ENCODE assay signal across 8 cellular contexts in genomic region chr2:238573065-238573778, GRCh38.
DNase-seq lines count a peak whose midpoint lies in the region; ATAC-seq and TF ChIP-seq lines count a peak whose summit lies in the region.

No MANE protein-coding gene starts in this region.

- peak overlapping the region; percentile 43 for H2BK5ac ChIP-seq in neuronal stem cell (ENCODE audit: low read length)

- DNase-seq in DND-41 (peak; percentile 18), HK-2 (ENCODE audit: unreplicated experiment) (peak; percentile 13), MCF 10A (ENCODE audit: unreplicated experiment) (peak; percentile 21), neuronal stem cell (ENCODE audit: low spot score) (no peak), AML-193 (lab: John Stamatoyannopoulos, UW) (no peak), DMS114 treated with DMSO at 0.1 percent for 48 hours (lab: John Stamatoyannopoulos, UW; ENCODE audit: unreplicated experiment) (no peak), superior temporal gyrus (ENCODE audit: extremely low spot score) (no peak)

- H4K91ac ChIP-seq in neuronal stem cell (ENCODE audit: low read depth, low read length, poor library complexity), result no peak overlapping the region

- H2AK5ac ChIP-seq in neuronal stem cell (ENCODE audit: low read depth, low read length), result peak overlapping the region; percentile 30

- TF ChIP-seq CTCF in DND-41 (IDR thresholded peaks at IDR 0.05; ENCODE audit: borderline replicate concordance, extremely low read depth, low read length, poor library complexity, severe bottlenecking) (peak; percentile 82), MCF 10A (IDR thresholded peaks at IDR 0.05; ENCODE audit: unreplicated experiment) (peak; percentile 43)

- no peak overlapping the region for H3K9ac ChIP-seq in DND-41 (ENCODE audit: low read depth, low read length)
- H3K9ac ChIP-seq in neuronal stem cell (ENCODE audit: low read depth, low read length, poor library complexity), result no peak overlapping the region

- H4K8ac ChIP-seq in neuronal stem cell (ENCODE audit: low read depth, low read length), result no peak overlapping the region

- no TSS peak for BruUV-seq in MCF 10A (replicated peaks; lab: Mats Ljungman, UMichigan)

- H3K79me2 ChIP-seq in DND-41 (ENCODE audit: insufficient read depth, low read length), result no peaks in the 10 kb centered on the region

- H3K4me3 ChIP-seq in DND-41 (ENCODE audit: low read depth in 1 of 2, low read length in 2 of 2) (no peak overlapping the region), neuronal stem cell (ENCODE audit: low read length in 2 of 2) (peak overlapping the region in 1 of 2 donors; percentile 31)

- peak overlapping the region; percentile 50 for H2BK12ac ChIP-seq in neuronal stem cell (ENCODE audit: low read length)

- peak overlapping the region; percentile 84 for H3K18ac ChIP-seq in neuronal stem cell (ENCODE audit: low read length)

- H3K4me3 Mint-ChIP-seq in MCF 10A (ENCODE audit: unreplicated experiment), result no peak overlapping the region

- CTCF ChIA-PET in MCF 10A (lab: Yijun Ruan, JAX), result interaction anchor here (0.6 to 1.4 kb wide), 4 partner anchors 19 to 1040 kb away, joined by 3 read pairs; no protein-coding TSS in a partner anchor

- H3K4me1 ChIP-seq in DND-41 (ENCODE audit: insufficient read depth, low read length), result no peaks in the 10 kb centered on the region
- no peaks in the 10 kb centered on the region for H3K4me1 ChIP-seq in neuronal stem cell (ENCODE audit: control insufficient read depth in 2 of 2, insufficient read depth in 1 of 2, low read depth in 1 of 2, low read length in 2 of 2)

- H3K36me3 ChIP-seq in DND-41 (ENCODE audit: insufficient read depth, low read length) (no peaks in the 10 kb centered on the region), neuronal stem cell (replicated peaks in 1 of 2; ENCODE audit: control insufficient read depth in 2 of 2, insufficient read depth in 2 of 2, low read length in 2 of 2) (no peaks in the 10 kb centered on the region)

- peak overlapping the region; percentile 29 for H3K23ac ChIP-seq in neuronal stem cell (ENCODE audit: low read depth, low read length, poor library complexity)

- H3K36me3 Mint-ChIP-seq in MCF 10A (ENCODE audit: insufficient read depth, unreplicated experiment), result no peaks in the 10 kb centered on the region

- H2BK120ac ChIP-seq in neuronal stem cell (ENCODE audit: low read depth, low read length), result no peak overlapping the region

- no peaks in the 10 kb centered on the region for H3K4me1 Mint-ChIP-seq in MCF 10A (ENCODE audit: insufficient read depth, unreplicated experiment)

- H3K27me3 ChIP-seq in DND-41 (ENCODE audit: insufficient read depth, low read length, poor library complexity), result peaks cover 7% of the 10 kb centered on the region
- H3K27me3 ChIP-seq in neuronal stem cell (ENCODE audit: control insufficient read depth in 3 of 3, insufficient read depth in 3 of 3, low read depth in 1 of 3, low read length in 3 of 3), result peaks cover 0 to 5% (median 0%) of the 10 kb centered on the region in 3 experiments

- POLR2A ChIA-PET in MCF 10A (lab: Yijun Ruan, JAX), result interaction anchor here (0.7 to 1.0 kb wide), 2 partner anchors 28 to 277 kb away, joined by 3 to 4 read pairs; no protein-coding TSS in a partner anchor

- no peak overlapping the region for H3K4me2 ChIP-seq in DND-41 (ENCODE audit: insufficient read depth, low read length)
- no peak overlapping the region for H3K4me2 ChIP-seq in neuronal stem cell (ENCODE audit: insufficient read depth, low read length, poor library complexity, severe bottlenecking)

- H3K14ac ChIP-seq in neuronal stem cell (ENCODE audit: low read length), result no peak overlapping the region

- no peaks in the 10 kb centered on the region for H3K9me3 ChIP-seq in DND-41 (ENCODE audit: insufficient read depth, low read length, severe bottlenecking)
- H3K9me3 ChIP-seq in neuronal stem cell (replicated peaks in 1 of 2; ENCODE audit: control insufficient read depth in 2 of 2, insufficient read depth in 1 of 2, low read depth in 1 of 2, low read length in 2 of 2), result peaks cover 0 to 2% of the 10 kb centered on the region in 2 donors

- H3K27me3 Mint-ChIP-seq in MCF 10A (ENCODE audit: insufficient read depth, unreplicated experiment), result no peaks in the 10 kb centered on the region

- no peak overlapping the region for H2AFZ ChIP-seq in DND-41 (ENCODE audit: low read depth, low read length)
- no peak overlapping the region for H2AFZ ChIP-seq in neuronal stem cell (ENCODE audit: low read length)

- H3K79me1 ChIP-seq in neuronal stem cell (ENCODE audit: low read depth, low read length), result no peaks in the 10 kb centered on the region

- no peak overlapping the region for H3K27ac Mint-ChIP-seq in MCF 10A (ENCODE audit: low read depth, unreplicated experiment)

- H2BK15ac ChIP-seq in neuronal stem cell (ENCODE audit: low read length), result no peak overlapping the region

- no CpG with 5 or more reads among the region's 9 CpGs for WGBS in neuronal stem cell (ENCODE audit: extremely low coverage in 2 of 2, insufficient read length in 2 of 2, insufficient replicate concordance in 1 of 2), 2 donors

- H3K4ac ChIP-seq in neuronal stem cell (ENCODE audit: low read length), result no peak overlapping the region

- intact Hi-C loops in MCF 10A (cut with micrococcal nuclease), result no loop called here

- no peaks in the 10 kb centered on the region for H4K20me1 ChIP-seq in DND-41 (ENCODE audit: insufficient read depth, low read length)

- 0 out of 3 replicates have a peak, but pooled peaks have one; percentile 40 for ATAC-seq in DND-41 (ENCODE audit: insufficient read depth, low read depth)
- ATAC-seq in esophagus mucosa, result no peak

- H3K9me3 Mint-ChIP-seq in MCF 10A (ENCODE audit: unreplicated experiment), result no peaks in the 10 kb centered on the region

- no peak overlapping the region for H3K27ac ChIP-seq in DND-41 (ENCODE audit: low read length)
- H3K27ac ChIP-seq in neuronal stem cell (replicated peaks; ENCODE audit: low read length), result no peak overlapping the region

Comparison
In these comparisons a context has a peak if more than half of its experiments do, and no peak if none do; other contexts are left out.
1. DNase-seq: peak in DND-41 (single experiment), HK-2 (single experiment) and MCF 10A (single experiment); none in neuronal stem cell (single experiment), AML-193 (0 of 2), DMS114 treated with DMSO at 0.1 percent for 48 hours (single experiment) and superior temporal gyrus (single experiment).